ENCODE assay signal across 34 cellular contexts in the genomic region with DNA sequence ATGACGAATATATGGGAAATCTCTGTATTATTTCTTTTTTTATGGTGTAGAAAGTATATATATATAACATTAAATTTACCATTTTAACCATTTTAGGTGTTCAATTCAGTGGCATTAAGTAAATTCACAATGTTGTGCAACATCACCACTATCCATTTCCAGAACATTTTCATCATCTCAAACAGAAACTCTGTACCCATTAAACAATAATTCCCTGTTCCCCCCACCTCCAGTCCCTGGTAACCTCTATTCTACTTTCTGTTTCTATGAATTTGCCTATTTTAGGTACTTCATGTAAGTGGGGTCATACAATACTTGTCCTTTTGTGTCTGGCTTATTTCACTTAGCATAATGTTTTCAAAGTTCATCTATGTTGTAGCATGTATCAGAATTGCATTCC. TPM values are rescaled to one million over a fixed set of nuclear protein-coding genes. Genes with fewer than 3 reads are reported as not detected.
"Had no signal": no experiment of that assay in that cellular context is flagged by ENCODE, and none has a peak within 500 bp of the region (broad histone marks: within the 10 kb centered on the region; RNA-seq: fewer than 3 reads in every experiment).

No MANE protein-coding gene starts in this region.

- H3K36me3 Mint-ChIP-seq: activated CD4-positive, alpha-beta memory T cell treated with anti-CD3 and anti-CD28 coated beads for 36 hours; activated CD8-positive, alpha-beta memory T cell treated with anti-CD3 and anti-CD28 coated beads, Interleukin-2, amount 10 ng/mL, durations not matched to agents 7 days and 5 days; activated naive CD4-positive, alpha-beta T cell treated with anti-CD3 and anti-CD28 coated beads, Interleukin-2, amount 10 ng/mL, durations not matched to agents 7 days and 5 days; activated naive CD4-positive, alpha-beta T cell treated with anti-CD3 and anti-CD28 coated beads, Interleukin-2, amount 50 U/mL, for 72 hours had no signal

- H3K4me1 Mint-ChIP-seq: activated CD8-positive, alpha-beta memory T cell treated with anti-CD3 and anti-CD28 coated beads, Interleukin-2, amount 10 ng/mL, durations not matched to agents 7 days and 5 days; activated naive CD4-positive, alpha-beta T cell treated with anti-CD3 and anti-CD28 coated beads, Interleukin-2, amount 10 ng/mL, durations not matched to agents 7 days and 5 days had no signal

- H3K27ac Mint-ChIP-seq: activated CD4-positive, alpha-beta memory T cell treated with anti-CD3 and anti-CD28 coated beads for 36 hours; activated CD4-positive, alpha-beta T cell treated with anti-CD3 and anti-CD28 coated beads for 36 hours; activated CD4-positive, alpha-beta T cell treated with anti-CD3 and anti-CD28 coated beads, Interleukin-2, amount 10 ng/mL, durations not matched to agents 24 days and 14 days; activated CD8-positive, alpha-beta memory T cell treated with anti-CD3 and anti-CD28 coated beads, Interleukin-2, amount 10 ng/mL, durations not matched to agents 7 days and 5 days; activated CD8-positive, alpha-beta T cell treated with anti-CD3 and anti-CD28 coated beads, Interleukin-2, amount 10 ng/mL, durations not matched to agents 7 days and 5 days; activated naive CD4-positive, alpha-beta T cell treated with anti-CD3 and anti-CD28 coated beads, Interleukin-2, amount 10 ng/mL, durations not matched to agents 7 days and 5 days; activated naive CD4-positive, alpha-beta T cell treated with anti-CD3 and anti-CD28 coated beads, Interleukin-2, amount 50 U/mL, for 72 hours; activated T-helper 1 cell treated with anti-CD3 and anti-CD28 coated beads, Interleukin-12 subunit alpha, Interleukin-12 subunit beta, Interleukin-2, Interleukin-4 antibody, amounts not matched to agents 30 ng/mL and 10 ng/mL and 1 ng/mL, durations not matched to agents 14 hours and 24 hours and 36 hours; effector memory CD8-positive, alpha-beta T cell had no signal

- ATAC-seq: activated CD4-positive, alpha-beta T cell treated with anti-CD3 and anti-CD28 coated beads for 36 hours; activated CD8-positive, alpha-beta memory T cell treated with anti-CD3 and anti-CD28 coated beads, Interleukin-2, amount 10 ng/mL, durations not matched to agents 7 days and 5 days; activated CD8-positive, alpha-beta T cell treated with anti-CD3 and anti-CD28 coated beads, Interleukin-2, amount 10 ng/mL, durations not matched to agents 7 days and 5 days; gastrocnemius medialis; heart left ventricle had no signal

- DNase-seq: activated CD4-positive, alpha-beta memory T cell treated with anti-CD3 and anti-CD28 coated beads for 36 hours; activated CD4-positive, alpha-beta T cell treated with anti-CD3 and anti-CD28 coated beads, Interleukin-2, amount 10 ng/mL, durations not matched to agents 24 days and 14 days; activated CD4-positive, CD25-positive, alpha-beta regulatory T cell; activated CD4-positive, CD25-positive, alpha-beta regulatory T cell treated with anti-CD3 and anti-CD28 coated beads, Interleukin-2, amount 50 U/mL, for 72 hours; activated CD8-positive, alpha-beta memory T cell treated with anti-CD3 and anti-CD28 coated beads, Interleukin-2, amount 10 ng/mL, durations not matched to agents 7 days and 5 days; activated CD8-positive, alpha-beta memory T cell treated with anti-CD3 and anti-CD28 coated beads, Interleukin-2, amount 50 U/mL, for 4 hours; activated CD8-positive, alpha-beta T cell treated with anti-CD3 and anti-CD28 coated beads, Interleukin-2, amount 10 ng/mL, durations not matched to agents 7 days and 5 days; activated gamma-delta T cell; activated naive CD4-positive, alpha-beta T cell; activated naive CD4-positive, alpha-beta T cell treated with anti-CD3 and anti-CD28 coated beads, Interleukin-2, amount 10 ng/mL, durations not matched to agents 7 days and 5 days; activated T-cell treated with anti-CD3 and anti-CD28 coated beads, Interleukin-2, amount 50 U/mL, for 1 hour; activated T-cell treated with anti-CD3 and anti-CD28 coated beads, Interleukin-2, amount 50 U/mL, for 48 hours; anterior cingulate cortex; brain microvascular endothelial cell; cortex of kidney; dermis blood vessel endothelial cell; effector CD4-positive, alpha-beta T cell; effector memory CD8-positive, alpha-beta T cell; erythroblast; foreskin keratinocyte; gastrocnemius medialis; glutamatergic neuron; heart left ventricle had no signal

- H3K27me3 ChIP-seq: brain microvascular endothelial cell, esophagus muscularis mucosa, foreskin keratinocyte, gastrocnemius medialis, heart left ventricle had no signal

- H3K4me3 ChIP-seq: esophagus muscularis mucosa, gastrocnemius medialis, heart left ventricle had no signal

- H3K9me3 ChIP-seq: esophagus muscularis mucosa, gastrocnemius medialis, heart left ventricle had no signal

- H3K27ac ChIP-seq: brain microvascular endothelial cell, esophagus muscularis mucosa, gastrocnemius medialis, heart left ventricle had no signal

- H3K4me1 ChIP-seq: esophagus muscularis mucosa, gastrocnemius medialis had no signal

- H3K4me3 Mint-ChIP-seq: activated CD4-positive, alpha-beta memory T cell treated with anti-CD3 and anti-CD28 coated beads for 36 hours; activated CD4-positive, alpha-beta T cell treated with anti-CD3 and anti-CD28 coated beads for 36 hours; activated CD4-positive, alpha-beta T cell treated with anti-CD3 and anti-CD28 coated beads, Interleukin-2, amount 10 ng/mL, durations not matched to agents 24 days and 14 days; activated CD8-positive, alpha-beta memory T cell treated with anti-CD3 and anti-CD28 coated beads, Interleukin-2, amount 10 ng/mL, durations not matched to agents 7 days and 5 days; activated CD8-positive, alpha-beta T cell treated with anti-CD3 and anti-CD28 coated beads, Interleukin-2, amount 10 ng/mL, durations not matched to agents 7 days and 5 days; activated naive CD4-positive, alpha-beta T cell treated with anti-CD3 and anti-CD28 coated beads, Interleukin-2, amount 10 ng/mL, durations not matched to agents 7 days and 5 days; activated T-helper 1 cell treated with anti-CD3 and anti-CD28 coated beads, Interleukin-12 subunit alpha, Interleukin-12 subunit beta, Interleukin-2, Interleukin-4 antibody, amounts not matched to agents 30 ng/mL and 10 ng/mL and 1 ng/mL, durations not matched to agents 14 hours and 24 hours and 36 hours; central memory CD8-positive, alpha-beta T cell had no signal

- H3K9me3 Mint-ChIP-seq: activated CD4-positive, alpha-beta memory T cell treated with anti-CD3 and anti-CD28 coated beads for 36 hours; activated CD4-positive, alpha-beta T cell treated with anti-CD3 and anti-CD28 coated beads, Interleukin-2, amount 10 ng/mL, durations not matched to agents 24 days and 14 days; activated naive CD4-positive, alpha-beta T cell treated with anti-CD3 and anti-CD28 coated beads, Interleukin-2, amount 10 ng/mL, durations not matched to agents 7 days and 5 days; activated naive CD4-positive, alpha-beta T cell treated with anti-CD3 and anti-CD28 coated beads, Interleukin-2, amount 50 U/mL, for 72 hours; activated T-helper 1 cell treated with anti-CD3 and anti-CD28 coated beads, Interleukin-12 subunit alpha, Interleukin-12 subunit beta, Interleukin-2, Interleukin-4 antibody, amounts not matched to agents 30 ng/mL and 10 ng/mL and 1 ng/mL, durations not matched to agents 14 hours and 24 hours and 36 hours; central memory CD8-positive, alpha-beta T cell; effector memory CD8-positive, alpha-beta T cell had no signal

- H3K36me3 ChIP-seq: brain microvascular endothelial cell, gastrocnemius medialis had no signal

- FAIRE-seq: astrocyte, bronchial epithelial cell had no signal

RNA-seq across cellular contexts. Expression of a gene that starts 43.7 kb away (rescaled TPM):
- total RNA-seq: activated CD4-positive, alpha-beta T cell treated with anti-CD3 and anti-CD28 coated beads, Interleukin-2, amount 10 ng/mL, durations not matched to agents 24 days and 14 days; activated CD8-positive, alpha-beta memory T cell treated with anti-CD3 and anti-CD28 coated beads for 36 hours; activated CD8-positive, alpha-beta memory T cell treated with anti-CD3 and anti-CD28 coated beads, Interleukin-2, amount 10 ng/mL, durations not matched to agents 7 days and 5 days; activated CD8-positive, alpha-beta T cell treated with anti-CD3 and anti-CD28 coated beads, Interleukin-2, amount 10 ng/mL, durations not matched to agents 7 days and 5 days; activated T-helper 1 cell treated with anti-CD3 and anti-CD28 coated beads, Interleukin-12 subunit alpha, Interleukin-12 subunit beta, Interleukin-2, Interleukin-4 antibody, amounts not matched to agents 30 ng/mL and 10 ng/mL and 1 ng/mL, durations not matched to agents 14 hours and 24 hours and 36 hours; astrocyte; dermis blood vessel endothelial cell; foreskin keratinocyte; T-helper 1 cell treated with Interleukin-12 subunit alpha and Interleukin-12 subunit beta and Interleukin-4 antibody, amounts not matched to agents 30 ng/mL and 1 ng/mL, for 36 hours had no signal
- polyA plus RNA-seq: foreskin keratinocyte had no signal

RNA-seq across cellular contexts. Expression of a gene that starts 47.0 kb away (rescaled TPM):
- total RNA-seq: activated CD4-positive, alpha-beta memory T cell treated with anti-CD3 and anti-CD28 coated beads for 36 hours; activated CD4-positive, alpha-beta T cell treated with anti-CD3 and anti-CD28 coated beads for 36 hours; activated CD8-positive, alpha-beta memory T cell treated with anti-CD3 and anti-CD28 coated beads for 36 hours; activated naive CD4-positive, alpha-beta T cell treated with anti-CD3 and anti-CD28 coated beads, Interleukin-2, amount 50 U/mL, for 72 hours had no signal

RNA-seq across cellular contexts. Expression of a gene that starts 49.8 kb away (rescaled TPM):
- total RNA-seq: activated CD4-positive, alpha-beta memory T cell treated with anti-CD3 and anti-CD28 coated beads for 36 hours; activated CD4-positive, alpha-beta T cell treated with anti-CD3 and anti-CD28 coated beads for 36 hours; activated CD4-positive, alpha-beta T cell treated with anti-CD3 and anti-CD28 coated beads, Interleukin-2, amount 10 ng/mL, durations not matched to agents 24 days and 14 days; activated CD8-positive, alpha-beta memory T cell treated with anti-CD3 and anti-CD28 coated beads for 36 hours; activated CD8-positive, alpha-beta memory T cell treated with anti-CD3 and anti-CD28 coated beads, Interleukin-2, amount 10 ng/mL, durations not matched to agents 7 days and 5 days; activated CD8-positive, alpha-beta T cell treated with anti-CD3 and anti-CD28 coated beads, Interleukin-2, amount 10 ng/mL, durations not matched to agents 7 days and 5 days; activated naive CD4-positive, alpha-beta T cell treated with anti-CD3 and anti-CD28 coated beads, Interleukin-2, amount 50 U/mL, for 72 hours; activated T-helper 1 cell treated with anti-CD3 and anti-CD28 coated beads, Interleukin-12 subunit alpha, Interleukin-12 subunit beta, Interleukin-2, Interleukin-4 antibody, amounts not matched to agents 30 ng/mL and 10 ng/mL and 1 ng/mL, durations not matched to agents 14 hours and 24 hours and 36 hours; astrocyte; bronchial epithelial cell; cardiac septum; cerebellum; dermis blood vessel endothelial cell; esophagus muscularis mucosa; foreskin keratinocyte; gastrocnemius medialis; heart left ventricle; T-helper 1 cell treated with Interleukin-12 subunit alpha and Interleukin-12 subunit beta and Interleukin-4 antibody, amounts not matched to agents 30 ng/mL and 1 ng/mL, for 36 hours had no signal
- polyA plus RNA-seq: foreskin keratinocyte, heart left ventricle had no signal
